Comparison of ENCODE assay signal across 8 cellular contexts in the genomic region with DNA sequence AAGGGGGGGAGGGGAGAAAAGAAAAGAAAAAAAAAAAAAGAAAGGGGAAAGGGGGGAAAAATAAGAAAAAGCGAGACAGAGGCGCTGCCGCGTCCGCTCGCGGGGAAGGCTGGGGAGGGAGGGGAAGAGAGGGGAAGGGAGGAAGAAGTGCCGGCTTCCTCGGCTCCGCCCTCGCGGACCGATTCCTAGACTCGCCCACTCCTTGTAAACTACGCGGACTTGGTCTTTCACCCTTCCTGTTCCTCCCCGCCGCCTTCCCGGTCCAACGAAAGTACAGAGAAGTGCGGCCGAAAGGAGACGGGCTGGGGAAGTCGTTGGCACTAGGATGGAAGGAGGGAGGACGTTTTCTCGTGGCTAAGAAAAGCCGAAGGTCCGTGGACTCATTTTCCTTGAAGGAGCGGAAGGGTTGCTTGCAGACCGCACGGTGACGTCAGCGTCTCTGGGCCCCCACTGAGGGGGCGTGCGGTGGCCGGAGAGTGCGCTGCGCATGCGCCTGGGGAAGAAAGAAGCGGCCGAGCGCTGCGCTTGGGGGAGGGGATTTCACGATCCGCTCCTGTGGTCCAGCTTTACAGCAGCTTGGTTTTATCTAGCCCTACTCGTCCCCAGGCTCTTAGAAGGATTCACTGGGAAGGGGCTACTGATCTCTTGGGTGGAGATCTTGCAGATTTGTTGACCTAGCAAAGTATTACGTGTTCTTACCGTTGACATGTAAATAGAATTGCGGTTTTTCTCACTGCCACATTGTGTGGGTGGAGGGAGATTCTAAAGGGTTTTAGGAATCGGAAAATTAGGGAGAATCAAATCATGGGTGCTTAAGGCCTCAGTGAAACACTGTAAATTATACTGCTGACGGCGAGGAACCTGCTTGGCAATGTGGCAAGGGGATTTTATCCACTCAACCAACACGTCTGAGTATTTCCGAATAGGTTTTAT. TPM values are rescaled to one million over a fixed set of nuclear protein-coding genes. Genes with fewer than 3 reads are reported as not detected.
DNase-seq lines count a peak whose midpoint lies in the region; ATAC-seq and TF ChIP-seq lines count a peak whose summit lies in the region.

Gene CCNI (minus strand): TSS at position 121 of the 933 bp plus-strand sequence. CDS start 9,627 bp downstream, outside the sequence.

- H3K4me3 ChIP-seq in OCI-LY3 (ENCODE audit: low read length): peak within 1 kb of the TSS; percentile 99

- peaks cover 3% of the 10 kb centered on the region for H3K27me3 Mint-ChIP-seq in endothelial cell (ENCODE audit: unreplicated experiment)
- no peaks in the 10 kb centered on the region for H3K27me3 Mint-ChIP-seq in mesothelial cell of epicardium (ENCODE audit: low read depth)

- H3K36me3 Mint-ChIP-seq in endothelial cell (ENCODE audit: low read depth, unreplicated experiment) (no peaks in the 10 kb centered on the region), mesothelial cell of epicardium (no peaks in the 10 kb centered on the region)

- H3K27ac Mint-ChIP-seq in endothelial cell (ENCODE audit: unreplicated experiment): peak within 1 kb of the TSS; percentile 100
- peak within 1 kb of the TSS; percentile 100 for H3K27ac Mint-ChIP-seq in mesothelial cell of epicardium

- no peaks in the 10 kb centered on the region for H3K27me3 ChIP-seq in OCI-LY3 (ENCODE audit: low read depth, low read length)

- H3K4me1 ChIP-seq in OCI-LY3 (ENCODE audit: low read length): peaks cover 27% of the 10 kb centered on the region

- no peaks in the 10 kb centered on the region for H3K36me3 ChIP-seq in OCI-LY3 (replicated peaks; ENCODE audit: low read depth, low read length)

- H3K9me3 Mint-ChIP-seq in endothelial cell (ENCODE audit: unreplicated experiment) (no peaks in the 10 kb centered on the region), mesothelial cell of epicardium (no peaks in the 10 kb centered on the region)

- peaks cover 39% of the 10 kb centered on the region for H4K20me1 ChIP-seq in OCI-LY3 (ENCODE audit: insufficient read depth, low read length)

- H2AFZ ChIP-seq in OCI-LY3 (ENCODE audit: low read depth, low read length): peak within 1 kb of the TSS; percentile 99

- H3K9me3 ChIP-seq in OCI-LY3 (ENCODE audit: insufficient read depth, low read length): no peaks in the 10 kb centered on the region

- peaks cover 52% of the 10 kb centered on the region for H3K79me2 ChIP-seq in OCI-LY3 (ENCODE audit: low read length)

- TF ChIP-seq CTCF in OCI-LY3 (IDR thresholded peaks at IDR 0.05; ENCODE audit: low read depth, low read length): no peak
- TF ChIP-seq CTCF in endothelial cell (IDR thresholded peaks at IDR 0.05; ENCODE audit: unreplicated experiment): no peak
- no peak for TF ChIP-seq CTCF in mesothelial cell of epicardium (IDR thresholded peaks at IDR 0.05; ENCODE audit: unreplicated experiment)

- peak within 1 kb of the TSS; percentile 97 for H3K4me2 ChIP-seq in OCI-LY3 (ENCODE audit: low read length)

- H3K4me3 Mint-ChIP-seq in endothelial cell (ENCODE audit: unreplicated experiment) (no peak within 1 kb of the TSS), mesothelial cell of epicardium (peak within 1 kb of the TSS; percentile 99)

- DNase-seq in D341Med (ENCODE audit: low spot score) (peak; percentile 96), HuH-7.5 (ENCODE audit: low spot score) (peak; percentile 84), endothelial cell (ENCODE audit: low spot score) (peak; percentile 96), mesothelial cell of epicardium (ENCODE audit: low spot score in 2 of 2, unreplicated experiment in 2 of 2) (peak; percentile 96 to 97)
- DNase-seq in activated CD8-positive, alpha-beta memory T cell treated with anti-CD3 and anti-CD28 coated beads, Interleukin-2, amount 50 U/mL, for 48 hours: peak; percentile 98
- DNase-seq in stimulated activated CD8-positive, alpha-beta memory T cell treated with anti-CD3 and anti-CD28 coated beads, Interleukin-15, amount 100 ng/mL, for 48 hours (ENCODE audit: low read depth in 2 of 2): peak; percentile 87 to 88

- H3K27ac ChIP-seq in OCI-LY3 (ENCODE audit: low read length): peak within 1 kb of the TSS; percentile 86

- peak within 1 kb of the TSS; percentile 100 for H3K9ac ChIP-seq in OCI-LY3 (ENCODE audit: low read length)

- ATAC-seq in GM21526 (IDR thresholded peaks at IDR 0.05; ENCODE audit: low FRiP score, unreplicated experiment): peak; percentile 58

- H3K4me1 Mint-ChIP-seq in endothelial cell (ENCODE audit: unreplicated experiment) (peaks cover 24% of the 10 kb centered on the region), mesothelial cell of epicardium (peaks cover 31% of the 10 kb centered on the region)

RNA-seq across cellular contexts. Expression of gene CCNI, which starts in this region (rescaled TPM):
- 303 TPM for total RNA-seq in endothelial cell (ENCODE audit: unreplicated experiment)
- 242 to 254 TPM (median 245 TPM) in 3 replicates for total RNA-seq in mesothelial cell of epicardium

Comparison
In these comparisons a context has a peak if more than half of its experiments do, and no peak if none do; other contexts are left out.
1. Peak in every context shown above with its lines: DNase-seq, ATAC-seq, H3K4me3 ChIP-seq and H3K27ac ChIP-seq.